8 cellular contexts compared by ENCODE assay signal in the genomic region with DNA sequence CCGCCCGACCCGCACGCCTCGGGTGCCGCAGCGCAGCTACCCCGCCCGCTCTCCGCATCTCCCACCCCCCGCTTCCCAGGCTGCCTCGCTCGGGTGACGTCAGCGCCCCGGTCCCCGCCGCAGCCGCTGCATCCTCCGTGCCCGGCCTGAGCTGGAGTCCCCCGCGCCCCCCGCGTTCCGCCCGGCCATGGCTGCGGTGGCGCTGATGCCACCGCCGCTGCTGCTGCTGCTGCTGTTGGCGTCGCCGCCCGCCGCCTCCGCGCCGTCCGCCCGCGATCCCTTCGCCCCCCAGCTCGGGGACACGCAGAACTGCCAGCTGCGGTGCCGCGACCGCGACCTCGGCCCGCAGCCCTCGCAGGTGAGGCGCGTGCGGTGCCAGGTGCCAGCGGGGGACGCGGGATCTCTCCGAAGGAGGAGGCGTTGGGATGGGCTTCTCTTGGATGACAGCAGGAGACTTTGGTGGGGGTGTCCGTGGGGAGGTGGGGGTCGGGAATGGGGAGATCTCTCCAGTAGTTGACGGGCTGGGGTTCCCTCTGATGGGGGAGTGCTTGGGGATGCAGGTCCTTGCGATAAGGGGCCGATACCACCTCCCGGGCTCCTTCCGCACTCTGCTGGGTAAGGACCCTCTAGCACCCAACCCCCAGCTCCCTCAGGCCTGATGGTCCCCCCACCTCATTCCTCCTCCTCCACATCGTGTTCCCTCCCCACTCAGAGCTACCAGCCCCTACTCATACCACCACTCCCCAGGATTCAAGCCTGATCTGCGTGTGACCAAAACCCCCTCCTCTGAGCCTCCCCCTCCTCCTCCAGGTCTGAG. TPM values are rescaled to one million over a fixed set of nuclear protein-coding genes. Genes with fewer than 3 reads are reported as not detected.
DNase-seq lines count a peak whose midpoint lies in the region; ATAC-seq and TF ChIP-seq lines count a peak whose summit lies in the region.

A gene (plus strand): TSS at position 99 of the 817 bp plus-strand sequence. CDS start 89 bp downstream, at position 188.

- H3K4me1 Mint-ChIP-seq in activated CD4-positive, alpha-beta memory T cell treated with anti-CD3 and anti-CD28 coated beads, Interleukin-2, amount 10 ng/mL, durations not matched to agents 7 days and 5 days: peaks cover 14% of the 10 kb centered on the region

- H3K27ac Mint-ChIP-seq in activated CD4-positive, alpha-beta memory T cell treated with anti-CD3 and anti-CD28 coated beads, Interleukin-2, amount 10 ng/mL, durations not matched to agents 7 days and 5 days: no peak within 1 kb of the TSS

- no peak within 1 kb of the TSS for H3K27ac ChIP-seq in fibroblast of lung (ENCODE audit: insufficient read depth, low read length)
- no peak within 1 kb of the TSS for H3K27ac ChIP-seq in trophoblast cell (ENCODE audit: low read depth, low read length)

- H3K27me3 ChIP-seq in fibroblast of lung (ENCODE audit: control insufficient read depth, insufficient read depth, low read length): peaks cover 64% of the 10 kb centered on the region
- peaks cover 66% of the 10 kb centered on the region for H3K27me3 ChIP-seq in trophoblast cell (ENCODE audit: insufficient read depth, low read length)

- no peak within 1 kb of the TSS for H3K23ac ChIP-seq in trophoblast cell (ENCODE audit: low read length)

- CTCF ChIA-PET in activated CD4-positive, alpha-beta memory T cell treated with anti-CD3 and anti-CD28 coated beads, Interleukin-2, amount 10 ng/mL, durations not matched to agents 7 days and 5 days (lab: Charles Lee): no interaction called here

- H4K12ac ChIP-seq in trophoblast cell (ENCODE audit: low read depth, low read length): no peak within 1 kb of the TSS

- WGBS in trophoblast cell (ENCODE audit: extremely low coverage, insufficient coverage, insufficient read length): no CpG with 5 or more reads among the region's 70 CpGs

- H3K79me2 ChIP-seq in fibroblast of lung (ENCODE audit: control insufficient read depth, insufficient read depth, low read length): no peaks in the 10 kb centered on the region
- no peaks in the 10 kb centered on the region for H3K79me2 ChIP-seq in trophoblast cell (ENCODE audit: control insufficient read depth, insufficient read depth, low read length, poor library complexity)

- no peak within 1 kb of the TSS for H2BK120ac ChIP-seq in trophoblast cell (ENCODE audit: insufficient read depth, low read length, poor library complexity)

- H4K20me1 ChIP-seq in fibroblast of lung (ENCODE audit: control insufficient read depth, extremely low read depth, insufficient read depth, low read length): no peaks in the 10 kb centered on the region

- H3K36me3 ChIP-seq in fibroblast of lung (ENCODE audit: control insufficient read depth, insufficient read depth, low read length) (no peaks in the 10 kb centered on the region), trophoblast cell (ENCODE audit: control insufficient read depth in 1 of 2, insufficient read depth in 2 of 2, low read length in 2 of 2) (no peaks in the 10 kb centered on the region)

- H3K4me3 ChIP-seq in fibroblast of lung (replicated peaks in 1 of 4; ENCODE audit: control extremely low read depth in 1 of 4, insufficient read depth in 1 of 4, low read depth in 3 of 4, low read length in 4 of 4) (peak within 1 kb of the TSS in 3 of 4 experiments; percentile 15 to 48 (median 17)), trophoblast cell (ENCODE audit: low read depth, low read length) (peak within 1 kb of the TSS; percentile 59)

- POLR2A ChIA-PET in activated CD4-positive, alpha-beta memory T cell treated with anti-CD3 and anti-CD28 coated beads, Interleukin-2, amount 10 ng/mL, durations not matched to agents 7 days and 5 days (lab: Charles Lee): interaction anchor here (1.0 kb wide), 1 partner anchor 24 kb away, joined by 4 read pairs; a partner anchor contains a TSS

- no peak within 1 kb of the TSS for H2BK5ac ChIP-seq in trophoblast cell (ENCODE audit: low read depth, low read length, poor library complexity)

- ATAC-seq in HG03469 (IDR thresholded peaks at IDR 0.05; ENCODE audit: unreplicated experiment): no peak

- no peak within 1 kb of the TSS for H3K14ac ChIP-seq in trophoblast cell (ENCODE audit: low read length)

- H3K27me3 Mint-ChIP-seq in activated CD4-positive, alpha-beta memory T cell treated with anti-CD3 and anti-CD28 coated beads, Interleukin-2, amount 10 ng/mL, durations not matched to agents 7 days and 5 days: peaks cover 65% of the 10 kb centered on the region

- H3K9ac ChIP-seq in fibroblast of lung (ENCODE audit: insufficient read depth, low read length) (no peak within 1 kb of the TSS), trophoblast cell (ENCODE audit: low read length) (no peak within 1 kb of the TSS)

- H4K8ac ChIP-seq in trophoblast cell (ENCODE audit: low read depth, low read length): no peak within 1 kb of the TSS

- H3K4ac ChIP-seq in trophoblast cell (ENCODE audit: low read depth, low read length): no peak within 1 kb of the TSS

- no peak within 1 kb of the TSS for H3K18ac ChIP-seq in trophoblast cell (ENCODE audit: low read length)

- H3K4me2 ChIP-seq in fibroblast of lung (ENCODE audit: extremely low read depth, insufficient read depth, low read length) (peak within 1 kb of the TSS; percentile 62), trophoblast cell (ENCODE audit: low read length) (peak within 1 kb of the TSS; percentile 59)

- H3K9me3 Mint-ChIP-seq in activated CD4-positive, alpha-beta memory T cell treated with anti-CD3 and anti-CD28 coated beads, Interleukin-2, amount 10 ng/mL, durations not matched to agents 7 days and 5 days: no peaks in the 10 kb centered on the region

- no peak within 1 kb of the TSS for H2AFZ ChIP-seq in fibroblast of lung (ENCODE audit: low read length)
- H2AFZ ChIP-seq in trophoblast cell (ENCODE audit: insufficient read depth, low read length, poor library complexity): peak within 1 kb of the TSS; percentile 30

- H3K9me3 ChIP-seq in fibroblast of lung (ENCODE audit: control insufficient read depth, insufficient read depth, low read depth, low read length): no peaks in the 10 kb centered on the region
- peaks cover 3% of the 10 kb centered on the region for H3K9me3 ChIP-seq in trophoblast cell (ENCODE audit: insufficient read depth, low read depth, low read length)

- no peak within 1 kb of the TSS for H4K91ac ChIP-seq in trophoblast cell (ENCODE audit: low read depth, low read length)

- peak; percentile 52 for DNase-seq in NCI-H82 (lab: John Stamatoyannopoulos, UW)
- DNase-seq in NCI-H82 treated with DMSO at 0.1 percent for 48 hours (lab: John Stamatoyannopoulos, UW; ENCODE audit: unreplicated experiment): no peak
- DNase-seq in activated CD4-positive, alpha-beta memory T cell treated with anti-CD3 and anti-CD28 coated beads, Interleukin-2, amount 10 ng/mL, durations not matched to agents 7 days and 5 days: peak; percentile 43
- DNase-seq in fibroblast of lung (ENCODE audit: low read depth in 2 of 2): no peak
- no peak for DNase-seq in trophoblast cell
- no peak for DNase-seq in SW480 (ENCODE audit: low spot score)
- DNase-seq in cerebellar cortex (ENCODE audit: low spot score): no peak

- H3K4me1 ChIP-seq in fibroblast of lung (ENCODE audit: control insufficient read depth, extremely low read depth, insufficient read depth, low read length) (no peaks in the 10 kb centered on the region), trophoblast cell (ENCODE audit: control insufficient read depth in 1 of 2, insufficient read depth in 2 of 2, low read length in 2 of 2) (peaks cover 15 to 16% of the 10 kb centered on the region in 2 experiments)

- H2BK12ac ChIP-seq in trophoblast cell (ENCODE audit: low read length): no peak within 1 kb of the TSS

- peaks cover 3% of the 10 kb centered on the region for H3K79me1 ChIP-seq in trophoblast cell (ENCODE audit: low read length)

- peak within 1 kb of the TSS; percentile 17 for H3K4me3 Mint-ChIP-seq in activated CD4-positive, alpha-beta memory T cell treated with anti-CD3 and anti-CD28 coated beads, Interleukin-2, amount 10 ng/mL, durations not matched to agents 7 days and 5 days

- H2AK5ac ChIP-seq in trophoblast cell (ENCODE audit: low read length): no peak within 1 kb of the TSS

- TF ChIP-seq CTCF in fibroblast of lung (conservative IDR thresholded peaks at IDR 0.05 in 1 of 2, IDR thresholded peaks at IDR 0.05 in 1 of 2; ENCODE audit: low read depth in 1 of 2, low read length in 2 of 2): no peak

- no peaks in the 10 kb centered on the region for H3K36me3 Mint-ChIP-seq in activated CD4-positive, alpha-beta memory T cell treated with anti-CD3 and anti-CD28 coated beads, Interleukin-2, amount 10 ng/mL, durations not matched to agents 7 days and 5 days (ENCODE audit: low read depth)

RNA-seq across cellular contexts. Expression of the gene that starts here (rescaled TPM):
- total RNA-seq in activated CD4-positive, alpha-beta memory T cell treated with anti-CD3 and anti-CD28 coated beads, Interleukin-2, amount 10 ng/mL, durations not matched to agents 7 days and 5 days: under 1 TPM in 1 of 2 experiments, not detected in 1; 0.13 TPM
- 0.33 and 0.51 TPM in 2 replicates for total RNA-seq in fibroblast of lung
- 0.14 and 0.23 TPM in 2 replicates for polyA plus RNA-seq in fibroblast of lung
- 0.66 and 0.86 TPM in 2 replicates for polyA plus RNA-seq in fibroblast of lung (2012)
- not detected in 2 replicates for polyA minus RNA-seq in fibroblast of lung (ENCODE audit: low replicate concordance)
- 0.50 and 0.56 TPM in 2 replicates for polyA plus RNA-seq in trophoblast cell (2013)

Comparison
In these comparisons a context has a peak if more than half of its experiments do, and no peak if none do; other contexts are left out.
1. Peak in DNase-seq in activated CD4-positive, alpha-beta memory T cell treated with anti-CD3 and anti-CD28 coated beads, Interleukin-2, amount 10 ng/mL, durations not matched to agents 7 days and 5 days; RNA of the gene not detected or under 1 TPM.